ENCODE assay signal across 12 cellular contexts in the genomic region with DNA sequence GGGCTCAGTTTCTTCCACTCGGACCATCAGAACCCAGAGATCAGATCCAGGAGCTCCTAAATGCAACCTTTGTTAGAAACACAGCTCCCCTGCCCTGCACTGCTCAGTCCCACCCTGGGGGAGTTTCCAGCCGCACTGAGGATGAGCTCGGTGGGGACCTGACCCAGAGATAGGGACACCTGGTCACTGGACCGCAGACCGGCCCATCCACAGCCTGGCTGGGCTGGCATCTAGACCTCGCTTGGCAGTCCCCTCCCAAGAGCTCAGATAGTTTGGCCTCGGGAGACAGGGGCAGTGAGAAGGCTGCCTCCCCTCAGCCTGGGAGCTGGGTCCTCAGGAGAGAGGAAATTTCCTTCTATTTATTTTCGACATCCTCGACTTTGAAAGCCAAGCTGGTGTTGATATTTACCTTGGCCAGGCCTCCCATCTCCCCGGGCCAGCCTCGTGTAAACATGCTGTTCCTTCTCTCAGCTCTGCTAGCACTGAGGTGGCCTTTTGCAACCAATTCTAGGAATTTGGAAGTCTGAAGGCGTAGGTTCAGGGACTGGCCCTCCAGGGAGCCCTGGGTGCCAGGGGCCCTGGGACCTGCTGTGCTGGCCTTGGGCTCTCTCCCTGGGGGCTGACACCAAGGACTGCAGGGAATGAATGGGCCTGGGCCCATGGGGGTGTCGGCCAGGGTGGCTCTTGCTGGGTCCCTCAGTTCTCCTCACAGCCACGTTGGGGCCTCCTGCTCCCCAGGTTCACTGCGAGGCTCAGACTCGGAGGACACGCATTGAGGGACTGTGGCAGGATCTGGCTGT.
DNase-seq lines count a peak whose midpoint lies in the region; ATAC-seq and TF ChIP-seq lines count a peak whose summit lies in the region.
"Had no signal": no experiment of that assay in that cellular context is flagged by ENCODE, and none has a peak within 500 bp of the region (broad histone marks: within the 10 kb centered on the region; RNA-seq: fewer than 3 reads in every experiment).

No MANE protein-coding gene starts in this region.

- H3K27me3 ChIP-seq in ascending aorta = no peaks in the 10 kb centered on the region
- no peaks in the 10 kb centered on the region for H3K27me3 ChIP-seq in psoas muscle (ENCODE audit: insufficient read depth in 3 of 3, low read length in 2 of 3)
- H3K27me3 ChIP-seq: Peyer's patch had no signal

- intact Hi-C loops in ascending aorta (cut with DNase I) (loop anchor here (5.0 kb wide), 1 partner anchor 36 kb away; no protein-coding TSS in a partner anchor), left cardiac atrium (cut with DNase I) (no loop called here), psoas muscle (cut with DNase I) (no loop called here)

- ATAC-seq in left cardiac atrium (peak; percentile 10 to 76), psoas muscle (peak in 1 of 4 donors; percentile 27)
- ATAC-seq: left colon had no signal

- TF ChIP-seq CTCF in 22Rv1 (IDR thresholded peaks at IDR 0.05) = no peak
- no peak for TF ChIP-seq CTCF in ascending aorta (IDR thresholded peaks at IDR 0.05)
- no peak for TF ChIP-seq CTCF in psoas muscle (IDR thresholded peaks at IDR 0.05)

- peak overlapping the region; percentile 57 for H3K27ac ChIP-seq in 22Rv1
- peak overlapping the region; percentile 71 to 90 for H3K27ac ChIP-seq in ascending aorta
- H3K27ac ChIP-seq in psoas muscle = peak overlapping the region; percentile 41

- H3K4me1 ChIP-seq in ascending aorta (peaks cover 25 to 50% of the 10 kb centered on the region in 2 donors), psoas muscle (peaks cover 54% of the 10 kb centered on the region)

- H3K4me3 ChIP-seq in ascending aorta = no peak overlapping the region
- H3K4me3 ChIP-seq in psoas muscle = no peak overlapping the region
- H3K4me3 ChIP-seq: Peyer's patch had no signal

- DNase-seq in ascending aorta (ENCODE audit: low spot score in 2 of 2) (peak; percentile 36 to 92), left cardiac atrium (peak; percentile 62), psoas muscle (peak in 1 of 2 donors; percentile 70), GM19240 (ENCODE audit: insufficient read length, low spot score) (no peak), NCI-H1417 (lab: John Stamatoyannopoulos, UW) (no peak)
- DNase-seq in activated CD8-positive, alpha-beta memory T cell treated with anti-CD3 and anti-CD28 coated beads, Interleukin-2, amount 50 U/mL, for 4 hours = no peak
- DNase-seq in stimulated activated naive CD4-positive, alpha-beta T cell treated with Interleukin-2 at 50 U/mL for 16 hours (lab: John Stamatoyannopoulos, UW) = no peak
- DNase-seq: left colon, NCI-H2171, T1000 had no signal

- H3K9me3 ChIP-seq in ascending aorta (no peaks in the 10 kb centered on the region), psoas muscle (no peaks in the 10 kb centered on the region)
- H3K9me3 ChIP-seq: Peyer's patch had no signal

- H3K36me3 ChIP-seq in ascending aorta (peaks cover 3 to 5% of the 10 kb centered on the region in 2 donors), psoas muscle (ENCODE audit: insufficient read depth in 1 of 2, low read depth in 1 of 2) (peaks cover 0 to 32% of the 10 kb centered on the region in 2 donors)

- 46 to 65% (median 50%) methylated on average over 17 of the region's 17 CpGs for WGBS in psoas muscle, 3 donors

Comparison
In these comparisons a context has a peak if more than half of its experiments do, and no peak if none do; other contexts are left out.
1. DNase-seq: peak in ascending aorta (2 of 2) and left cardiac atrium (single experiment); none in GM19240 (single experiment), activated CD8-positive, alpha-beta memory T cell treated with anti-CD3 and anti-CD28 coated beads, Interleukin-2, amount 50 U/mL, for 4 hours (single experiment), NCI-H1417 (0 of 3) and stimulated activated naive CD4-positive, alpha-beta T cell treated with Interleukin-2 at 50 U/mL for 16 hours (single experiment).
2. Peak in every context shown above with its lines, with median percentiles within 50 percentile points of each other: H3K27ac ChIP-seq.